18 cellular contexts compared by ENCODE assay signal in the genomic region with DNA sequence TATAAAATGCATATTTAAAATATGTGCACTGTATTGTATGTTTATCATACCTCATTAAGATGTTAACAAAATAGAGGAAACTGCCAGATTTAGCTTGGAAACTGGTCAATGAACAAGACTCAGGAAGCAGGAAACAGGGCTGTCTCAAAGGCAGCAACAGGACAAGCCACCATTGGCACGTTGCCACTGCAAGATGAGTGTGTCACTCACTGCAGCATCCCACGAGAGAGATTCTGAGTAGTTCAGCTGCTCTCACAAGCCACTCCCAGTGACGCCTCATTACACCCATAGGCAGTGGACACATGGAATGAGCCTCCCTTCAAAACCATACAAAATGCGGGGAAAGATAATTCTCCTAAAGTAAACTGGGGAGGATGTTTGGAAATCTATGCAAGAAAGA.
DNase-seq lines count a peak whose midpoint lies in the region; ATAC-seq, FAIRE-seq and TF ChIP-seq lines count a peak whose summit lies in the region.
"Had no signal": no experiment of that assay in that cellular context is flagged by ENCODE, and none has a peak within 500 bp of the region (broad histone marks: within the 10 kb centered on the region; RNA-seq: fewer than 3 reads in every experiment).

No MANE protein-coding gene starts in this region.

- intact Hi-C loops in mammary epithelial cell (cut with micrococcal nuclease): no loop called here

- H3K4me2 ChIP-seq in BLaER1 treated with 17β-estradiol and CSF1 and Interleukin-3, amounts not matched to agents 10 nM and 100 nM: peak overlapping the region in 9 of 11 experiments; percentile 17 to 51 (median 37); a peak in 15 of 22 replicates
- H3K4me2 ChIP-seq in H1 (ENCODE audit: insufficient read depth in 1 of 2, low read depth in 2 of 2, low read length in 2 of 2): no peak overlapping the region
- no peak overlapping the region for H3K4me2 ChIP-seq in mammary epithelial cell (ENCODE audit: insufficient read depth, low read depth, low read length)

- ATAC-seq in GM19452 (IDR thresholded peaks at IDR 0.05; ENCODE audit: unreplicated experiment): no peak
- ATAC-seq: naive thymus-derived CD8-positive, alpha-beta T cell; psoas muscle had no signal

- TF ChIP-seq EP300 in H1 (IDR thresholded peaks at IDR 0.05; ENCODE audit: borderline replicate concordance in 1 of 2, low read depth in 2 of 2, low read length in 2 of 2): no peak

- TF ChIP-seq RAD21 in H1 (IDR thresholded peaks at IDR 0.05 in 1 of 2, conservative IDR thresholded peaks at IDR 0.05 in 1 of 2; ENCODE audit: low read depth in 2 of 2, low read length in 2 of 2): no peak

- H3K79me1 ChIP-seq in H1 (ENCODE audit: low read depth, low read length): no peaks in the 10 kb centered on the region

- H2AFZ ChIP-seq in H1 (ENCODE audit: low read length): peak overlapping the region; percentile 49; the same call in 1 of the 2 replicates
- no peak overlapping the region for H2AFZ ChIP-seq in mammary epithelial cell (ENCODE audit: low read depth, low read length)

- no peak overlapping the region for H4K91ac ChIP-seq in H1 (replicated peaks; ENCODE audit: insufficient read length, low read length)

- H3K27ac ChIP-seq in BLaER1 treated with 17β-estradiol and CSF1 and Interleukin-3, amounts not matched to agents 10 nM and 100 nM: no peak overlapping the region
- no peak overlapping the region for H3K27ac ChIP-seq in H1 (ENCODE audit: low read depth, low read length)
- no peak overlapping the region for H3K27ac ChIP-seq in mammary epithelial cell (ENCODE audit: insufficient read depth, low read depth, low read length)
- H3K27ac ChIP-seq: psoas muscle had no signal

- no peak overlapping the region for H3K14ac ChIP-seq in H1 (ENCODE audit: insufficient read length)

- no peak overlapping the region for H2BK15ac ChIP-seq in H1 (ENCODE audit: low read length)

- in situ Hi-C loops in mammary epithelial cell (cut with MboI; ENCODE audit: low sequenced_read_pairs in 2 of 2): no loop called here

- no peak overlapping the region for H3K23ac ChIP-seq in H1 (ENCODE audit: insufficient read length)

- H3K4me1 ChIP-seq in BLaER1 treated with 17β-estradiol and CSF1 and Interleukin-3, amounts not matched to agents 10 nM and 100 nM: peaks cover 8 to 45% (median 36%) of the 10 kb centered on the region in 10 experiments; a peak in 18 of 20 replicates
- H3K4me1 ChIP-seq in H1 (replicated peaks in 1 of 4; ENCODE audit: control insufficient read depth in 3 of 4, insufficient read depth in 4 of 4, low read length in 3 of 4) (no peaks in the 10 kb centered on the region), mammary epithelial cell (ENCODE audit: insufficient read depth, low read length) (no peaks in the 10 kb centered on the region)
- H3K4me1 ChIP-seq: psoas muscle had no signal

- H3K79me2 ChIP-seq in H1 (ENCODE audit: control insufficient read depth in 1 of 2, insufficient read depth in 2 of 2, low read length in 2 of 2) (no peaks in the 10 kb centered on the region), mammary epithelial cell (ENCODE audit: insufficient read depth, low read length) (no peaks in the 10 kb centered on the region)

- no peak overlapping the region for H2BK12ac ChIP-seq in H1 (ENCODE audit: low read depth, low read length)

- no peak for FAIRE-seq in H1 (lab: Jason Lieb, UNC)
- FAIRE-seq in H54 (lab: Jason Lieb, UNC): no peak

- H3K27me3 ChIP-seq in BLaER1 treated with 17β-estradiol and CSF1 and Interleukin-3, amounts not matched to agents 10 nM and 100 nM: no peaks in the 10 kb centered on the region
- no peaks in the 10 kb centered on the region for H3K27me3 ChIP-seq in H1 (replicated peaks in 1 of 4; ENCODE audit: control insufficient read depth in 3 of 4, extremely low read depth in 1 of 4, insufficient read depth in 3 of 4, low read length in 3 of 4)
- H3K27me3 ChIP-seq in mammary epithelial cell (ENCODE audit: insufficient read depth, low read length): no peaks in the 10 kb centered on the region

- H3K4ac ChIP-seq in H1 (replicated peaks; ENCODE audit: insufficient read length, low read depth, low read length): no peak overlapping the region

- no peak overlapping the region for H2BK20ac ChIP-seq in H1 (ENCODE audit: low read length)

- H3K36me3 ChIP-seq in BLaER1 treated with 17β-estradiol and CSF1 and Interleukin-3, amounts not matched to agents 10 nM and 100 nM: no peaks in the 10 kb centered on the region
- H3K36me3 ChIP-seq in H1 (ENCODE audit: control insufficient read depth in 2 of 4, insufficient read depth in 4 of 4, low read length in 3 of 4) (no peaks in the 10 kb centered on the region), mammary epithelial cell (ENCODE audit: insufficient read depth, low read length) (no peaks in the 10 kb centered on the region)

- POLR2A ChIA-PET in H1 (lab: Charles Lee; ENCODE audit: partially characterized antibody): no interaction called here

- no peak overlapping the region for H4K8ac ChIP-seq in H1 (ENCODE audit: extremely low read depth, insufficient read depth, low read length)

- DNase-seq in GOT3 (lab: John Stamatoyannopoulos, UW) (peak; percentile 0), NCI-H446 (lab: John Stamatoyannopoulos, UW) (peak; percentile 43 to 90), H1 (ENCODE audit: low read depth in 1 of 2, low spot score in 2 of 2) (no peak), mammary epithelial cell (no peak), NCI-H526 treated with DMSO at 0.1 percent for 48 hours (lab: John Stamatoyannopoulos, UW) (no peak), H54 (ENCODE audit: insufficient read length, low spot score) (no peak)
- DNase-seq: activated CD4-positive, alpha-beta memory T cell treated with anti-CD3 and anti-CD28 coated beads, Interleukin-2, amount 10 ng/mL, durations not matched to agents 7 days and 5 days; activated T-cell treated with anti-CD3 and anti-CD28 coated beads, Interleukin-2, amount 50 U/mL, for 1 hour; endodermal cell; kidney; mesendoderm; naive thymus-derived CD8-positive, alpha-beta T cell; NCI-H2081 treated with DMSO at 0.1 percent for 48 hours; NK-92 treated with Interleukin-12 subunit alpha and Interleukin-12 subunit beta, amount 100 ng/mL, for 24 hours; substantia nigra had no signal

- TF ChIP-seq CTCF in H1 (IDR thresholded peaks at IDR 0.05; ENCODE audit: control extremely low read depth in 1 of 3, insufficient read depth in 1 of 3, low read depth in 1 of 3, low read length in 3 of 3) (no peak), mammary epithelial cell (conservative IDR thresholded peaks at IDR 0.05 in 1 of 2, IDR thresholded peaks at IDR 0.05 in 1 of 2; ENCODE audit: extremely low read depth in 1 of 2, insufficient read depth in 1 of 2, low read depth in 1 of 2, low read length in 2 of 2) (no peak)

- no peak overlapping the region for H2BK120ac ChIP-seq in H1 (replicated peaks; ENCODE audit: low read depth, low read length)

- H3K56ac ChIP-seq in H1 (replicated peaks; ENCODE audit: insufficient read length, low read depth, low read length): no peak overlapping the region

- H2AK5ac ChIP-seq in H1 (ENCODE audit: low read depth, low read length): no peak overlapping the region

- no peaks in the 10 kb centered on the region; a peak in 1 of 22 replicates for H4K20me1 ChIP-seq in BLaER1 treated with 17β-estradiol and CSF1 and Interleukin-3, amounts not matched to agents 10 nM and 100 nM
- no peaks in the 10 kb centered on the region for H4K20me1 ChIP-seq in H1 (replicated peaks in 1 of 2; ENCODE audit: control insufficient read depth in 1 of 2, insufficient read depth in 2 of 2, low read length in 2 of 2)
- no peaks in the 10 kb centered on the region for H4K20me1 ChIP-seq in mammary epithelial cell (ENCODE audit: insufficient read depth, low read length)

- dilution Hi-C loops in mammary epithelial cell (cut with HindIII; ENCODE audit: low sequenced_read_pairs): no loop called here

- no peak overlapping the region for H3K9ac ChIP-seq in BLaER1 treated with 17β-estradiol and CSF1 and Interleukin-3, amounts not matched to agents 10 nM and 100 nM
- no peak overlapping the region for H3K9ac ChIP-seq in H1 (replicated peaks in 1 of 4; ENCODE audit: extremely low read depth in 1 of 4, low read depth in 3 of 4, low read length in 3 of 4)
- H3K9ac ChIP-seq in mammary epithelial cell (ENCODE audit: insufficient read depth, low read length): no peak overlapping the region

- no peak for TF ChIP-seq POLR2A in H1 (IDR thresholded peaks at IDR 0.05; ENCODE audit: control extremely low read depth in 1 of 2, low read depth in 2 of 2, low read length in 2 of 2)
- no peak for TF ChIP-seq POLR2A in H54 (IDR thresholded peaks at IDR 0.05; ENCODE audit: low read depth, low read length)

- no peak overlapping the region for H3K18ac ChIP-seq in H1 (ENCODE audit: extremely low read depth, low read length)

- no peak overlapping the region for H3K4me3 ChIP-seq in BLaER1 treated with 17β-estradiol and CSF1 and Interleukin-3, amounts not matched to agents 10 nM and 100 nM
- H3K4me3 ChIP-seq in H1 (ENCODE audit: extremely low read depth in 1 of 4, insufficient read depth in 2 of 4, low read depth in 3 of 4, low read length in 4 of 4): no peak overlapping the region
- H3K4me3 ChIP-seq in mammary epithelial cell (replicated peaks in 1 of 3; ENCODE audit: insufficient read depth in 1 of 3, low read depth in 2 of 3, low read length in 3 of 3): no peak overlapping the region
- H3K4me3 ChIP-seq: psoas muscle had no signal

- CTCF ChIA-PET in H1 (lab: Charles Lee; ENCODE audit: partially characterized antibody): interaction anchor here (1.1 kb wide), 1 partner anchor 387 kb away, joined by 7 read pairs; no protein-coding TSS in a partner anchor
- CTCF ChIA-PET in mammary epithelial cell (lab: Charles Lee; ENCODE audit: low non-redundant PET): no interaction called here

- BruUV-seq in mammary epithelial cell (replicated peaks; lab: Mats Ljungman, UMichigan): no TSS peak

- no peaks in the 10 kb centered on the region for H3K23me2 ChIP-seq in H1 (ENCODE audit: low read depth, low read length)

- H4K5ac ChIP-seq in H1 (ENCODE audit: insufficient read length, low read depth, low read length): no peak overlapping the region

- H2BK5ac ChIP-seq in H1 (ENCODE audit: low read depth, low read length): no peak overlapping the region

- H3K9me3 ChIP-seq in BLaER1 treated with 17β-estradiol and CSF1 and Interleukin-3, amounts not matched to agents 10 nM and 100 nM (replicated peaks in 1 of 11): peaks cover 0 to 10% (median 0%) of the 10 kb centered on the region in 11 experiments; a peak in 3 of 22 replicates
- no peaks in the 10 kb centered on the region for H3K9me3 ChIP-seq in H1 (ENCODE audit: insufficient read depth in 2 of 2, low read depth in 1 of 2, low read length in 1 of 2)
- peaks cover 12% of the 10 kb centered on the region for H3K9me3 ChIP-seq in mammary epithelial cell (replicated peaks; ENCODE audit: insufficient read depth, low read length)
- H3K9me3 ChIP-seq: psoas muscle had no signal

- 76% methylated on average over 4 of the region's 4 CpGs; no CpG with 5 or more reads in 1 of the 2 experiments for WGBS in H1 (ENCODE audit: extremely low coverage in 1 of 2, insufficient coverage in 1 of 2, insufficient read length in 1 of 2, insufficient replicate concordance in 2 of 2, low coverage in 1 of 2, low lambda C conversion rate in 2 of 2, missing lambda C conversion rate in 1 of 2), 2 experiments
- 35% methylated on average over 4 of the region's 4 CpGs for WGBS in mammary epithelial cell (ENCODE audit: low coverage, missing lambda C conversion rate)

TF ChIP-seq in H1, 55 proteins besides CTCF, POLR2A, EP300 and RAD21 (continues in another document):
- no peak for TF ChIP-seq BACH1 (IDR thresholded peaks at IDR 0.05; ENCODE audit: low read length)
- no peak for TF ChIP-seq CBX5 (IDR thresholded peaks at IDR 0.05; ENCODE audit: low read depth, low read length)

Comparison
In these comparisons a context has a peak if more than half of its experiments do, and no peak if none do; other contexts are left out.
1. H3K4me2 ChIP-seq: peak in BLaER1 treated with 17β-estradiol and CSF1 and Interleukin-3, amounts not matched to agents 10 nM and 100 nM (9 of 11); none in H1 (0 of 2) and mammary epithelial cell (single experiment).
2. DNase-seq: peak in GOT3 (single experiment) and NCI-H446 (2 of 2); none in H1 (0 of 2), mammary epithelial cell (single experiment), NCI-H526 treated with DMSO at 0.1 percent for 48 hours (single experiment) and H54 (single experiment).